Comparison of ENCODE assay signal across 2 cellular contexts in the genomic region with DNA sequence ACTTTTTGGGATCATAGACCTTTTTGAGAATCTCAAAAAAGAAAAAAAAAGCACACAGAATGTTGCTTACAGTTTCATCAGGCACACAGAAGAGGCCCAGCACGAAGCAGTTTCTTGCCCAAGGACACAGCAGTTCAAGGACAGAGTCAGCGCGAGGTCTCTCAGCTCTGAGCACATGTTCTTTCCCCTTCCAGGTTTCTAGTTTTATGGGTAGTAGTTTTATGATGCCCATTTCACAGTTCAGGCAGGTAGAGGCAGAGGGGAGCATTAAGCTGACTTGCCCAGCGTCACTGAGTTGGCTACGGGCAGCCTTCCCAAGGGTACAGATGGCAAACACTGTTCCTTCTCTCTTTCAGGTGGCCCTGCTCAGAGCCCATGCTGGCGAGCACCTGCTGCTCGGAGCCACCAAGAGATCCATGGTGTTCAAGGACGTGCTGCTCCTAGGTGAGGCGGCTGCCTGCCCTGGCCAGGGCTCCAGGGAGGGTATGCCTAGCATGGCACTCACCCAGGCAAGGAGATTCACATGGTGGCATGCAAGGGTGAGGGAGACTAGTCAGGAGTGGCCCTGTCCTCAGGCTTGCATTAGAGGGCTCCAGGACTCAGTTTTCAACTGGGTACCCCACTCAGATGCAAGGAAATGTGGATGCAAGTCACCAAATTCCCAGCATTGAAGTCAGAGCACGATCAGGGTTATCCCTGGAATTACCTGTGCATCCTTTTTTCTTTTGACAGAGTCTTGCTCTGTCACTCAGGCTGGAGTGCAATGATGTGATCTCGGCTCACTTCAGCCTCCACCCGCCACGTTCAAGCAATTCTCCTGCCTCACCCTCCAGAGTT.
TF ChIP-seq lines count a peak whose summit lies in the region.

No MANE protein-coding gene starts in this region.

TF ChIP-seq in WTC11, 78 proteins besides CTCF, POLR2A, EP300 and RAD21:
- no peak for TF ChIP-seq JUN (CRISPR knock-in tag; IDR thresholded peaks at IDR 0.05)
- TF ChIP-seq ZNF396 (CRISPR knock-in tag; IDR thresholded peaks at IDR 0.05; ENCODE audit: borderline replicate concordance), result no peak
- no peak for TF ChIP-seq MAX (CRISPR knock-in tag; IDR thresholded peaks at IDR 0.05)
- TF ChIP-seq GTF2I (CRISPR knock-in tag; conservative IDR thresholded peaks at IDR 0.05), result no peak
- TF ChIP-seq GABPB1 (CRISPR knock-in tag; IDR thresholded peaks at IDR 0.05), result peak; percentile 99
- no peak for TF ChIP-seq ELF4 (CRISPR knock-in tag; IDR thresholded peaks at IDR 0.05; ENCODE audit: low read depth)

TF ChIP-seq in HepG2, 621 proteins besides CTCF, POLR2A, EP300 and RAD21 (continues in another document):
- TF ChIP-seq AKAP8 (CRISPR knock-in tag; IDR thresholded peaks at IDR 0.05) (no peak; the same call in 1 of the 2 replicates), NFIB (CRISPR knock-in tag; IDR thresholded peaks at IDR 0.05; ENCODE audit: borderline replicate concordance) (no peak), ZNF431 (CRISPR knock-in tag; IDR thresholded peaks at IDR 0.05; ENCODE audit: borderline replicate concordance, low read depth) (0 out of 2 replicates have a peak, but pooled peaks have one; percentile 76), REST (IDR thresholded peaks at IDR 0.05; ENCODE audit: borderline replicate concordance in 1 of 2, low read depth in 1 of 2, low read length in 2 of 2) (no peak; a peak in 1 of 4 replicates), ATF5 (CRISPR knock-in tag; IDR thresholded peaks at IDR 0.05; ENCODE audit: low read depth) (no peak), ARHGAP35 (CRISPR knock-in tag; IDR thresholded peaks at IDR 0.05; ENCODE audit: borderline replicate concordance) (peak; percentile 61; the same call in 1 of the 2 replicates), ZNF768 (CRISPR knock-in tag; IDR thresholded peaks at IDR 0.05) (peak; percentile 78), ZNF747 (CRISPR knock-in tag; IDR thresholded peaks at IDR 0.05; ENCODE audit: borderline replicate concordance) (peak; percentile 66), HIVEP1 (CRISPR knock-in tag; IDR thresholded peaks at IDR 0.05) (peak; percentile 33; the same call in 1 of the 2 replicates), ZNF296 (CRISPR knock-in tag; conservative IDR thresholded peaks at IDR 0.05) (0 out of 2 replicates have a peak, but pooled peaks have one; percentile 4), SMAD1 (CRISPR knock-in tag; IDR thresholded peaks at IDR 0.05; ENCODE audit: borderline replicate concordance, low read depth) (0 out of 2 replicates have a peak, but pooled peaks have one; percentile 12), ZNF709 (CRISPR knock-in tag; IDR thresholded peaks at IDR 0.05) (no peak; the same call in 1 of the 2 replicates), ADNP (CRISPR knock-in tag; IDR thresholded peaks at IDR 0.05) (peak; percentile 98), TP53 (CRISPR knock-in tag; conservative IDR thresholded peaks at IDR 0.05) (no peak), GRHL1 (CRISPR knock-in tag; conservative IDR thresholded peaks at IDR 0.05) (no peak), ASH2L (IDR thresholded peaks at IDR 0.05; ENCODE audit: insufficient read length, low read depth, low read length) (no peak), ZC3H13 (CRISPR knock-in tag; IDR thresholded peaks at IDR 0.05) (no peak), ZNF629 (CRISPR knock-in tag; conservative IDR thresholded peaks at IDR 0.05) (peak; percentile 100), ZNF510 (CRISPR knock-in tag; IDR thresholded peaks at IDR 0.05; ENCODE audit: low read depth) (0 out of 2 replicates have a peak, but pooled peaks have one; percentile 12), ZNF143 (CRISPR knock-in tag; IDR thresholded peaks at IDR 0.05) (no peak), ELF3 (CRISPR knock-in tag; IDR thresholded peaks at IDR 0.05) (peak; percentile 65), ARNTL (CRISPR knock-in tag; IDR thresholded peaks at IDR 0.05) (peak; percentile 65), ZNF280B (CRISPR knock-in tag; IDR thresholded peaks at IDR 0.05; ENCODE audit: borderline replicate concordance) (0 out of 2 replicates have a peak, but pooled peaks have one; percentile 63), ZGPAT (CRISPR knock-in tag; IDR thresholded peaks at IDR 0.05) (0 out of 2 replicates have a peak, but pooled peaks have one; percentile 33), SOX13 (IDR thresholded peaks at IDR 0.05) (no peak), SOX13 (CRISPR knock-in tag; conservative IDR thresholded peaks at IDR 0.05 in 1 of 2, IDR thresholded peaks at IDR 0.05 in 1 of 2) (peak in 1 of 2 experiments; percentile 62; a peak in 2 of 4 replicates), ZNF704 (CRISPR knock-in tag; IDR thresholded peaks at IDR 0.05; ENCODE audit: borderline replicate concordance) (0 out of 2 replicates have a peak, but pooled peaks have one; percentile 8), JUND (CRISPR knock-in tag; IDR thresholded peaks at IDR 0.05) (peak; percentile 64; the same call in 1 of the 2 replicates)
- TF ChIP-seq, protein P1, sequence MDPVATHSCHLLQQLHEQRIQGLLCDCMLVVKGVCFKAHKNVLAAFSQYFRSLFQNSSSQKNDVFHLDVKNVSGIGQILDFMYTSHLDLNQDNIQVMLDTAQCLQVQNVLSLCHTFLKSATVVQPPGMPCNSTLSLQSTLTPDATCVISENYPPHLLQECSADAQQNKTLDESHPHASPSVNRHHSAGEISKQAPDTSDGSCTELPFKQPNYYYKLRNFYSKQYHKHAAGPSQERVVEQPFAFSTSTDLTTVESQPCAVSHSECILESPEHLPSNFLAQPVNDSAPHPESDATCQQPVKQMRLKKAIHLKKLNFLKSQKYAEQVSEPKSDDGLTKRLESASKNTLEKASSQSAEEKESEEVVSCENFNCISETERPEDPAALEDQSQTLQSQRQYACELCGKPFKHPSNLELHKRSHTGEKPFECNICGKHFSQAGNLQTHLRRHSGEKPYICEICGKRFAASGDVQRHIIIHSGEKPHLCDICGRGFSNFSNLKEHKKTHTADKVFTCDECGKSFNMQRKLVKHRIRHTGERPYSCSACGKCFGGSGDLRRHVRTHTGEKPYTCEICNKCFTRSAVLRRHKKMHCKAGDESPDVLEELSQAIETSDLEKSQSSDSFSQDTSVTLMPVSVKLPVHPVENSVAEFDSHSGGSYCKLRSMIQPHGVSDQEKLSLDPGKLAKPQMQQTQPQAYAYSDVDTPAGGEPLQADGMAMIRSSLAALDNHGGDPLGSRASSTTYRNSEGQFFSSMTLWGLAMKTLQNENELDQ (CRISPR knock-in tag; IDR thresholded peaks at IDR 0.05; ENCODE audit: borderline replicate concordance), result no peak
- TF ChIP-seq, protein P2, sequence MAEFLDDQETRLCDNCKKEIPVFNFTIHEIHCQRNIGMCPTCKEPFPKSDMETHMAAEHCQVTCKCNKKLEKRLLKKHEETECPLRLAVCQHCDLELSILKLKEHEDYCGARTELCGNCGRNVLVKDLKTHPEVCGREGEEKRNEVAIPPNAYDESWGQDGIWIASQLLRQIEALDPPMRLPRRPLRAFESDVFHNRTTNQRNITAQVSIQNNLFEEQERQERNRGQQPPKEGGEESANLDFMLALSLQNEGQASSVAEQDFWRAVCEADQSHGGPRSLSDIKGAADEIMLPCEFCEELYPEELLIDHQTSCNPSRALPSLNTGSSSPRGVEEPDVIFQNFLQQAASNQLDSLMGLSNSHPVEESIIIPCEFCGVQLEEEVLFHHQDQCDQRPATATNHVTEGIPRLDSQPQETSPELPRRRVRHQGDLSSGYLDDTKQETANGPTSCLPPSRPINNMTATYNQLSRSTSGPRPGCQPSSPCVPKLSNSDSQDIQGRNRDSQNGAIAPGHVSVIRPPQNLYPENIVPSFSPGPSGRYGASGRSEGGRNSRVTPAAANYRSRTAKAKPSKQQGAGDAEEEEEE (CRISPR knock-in tag; IDR thresholded peaks at IDR 0.05; ENCODE audit: borderline replicate concordance), result peak; percentile 19; the same call in 1 of the 2 replicates
- TF ChIP-seq, protein P3, sequence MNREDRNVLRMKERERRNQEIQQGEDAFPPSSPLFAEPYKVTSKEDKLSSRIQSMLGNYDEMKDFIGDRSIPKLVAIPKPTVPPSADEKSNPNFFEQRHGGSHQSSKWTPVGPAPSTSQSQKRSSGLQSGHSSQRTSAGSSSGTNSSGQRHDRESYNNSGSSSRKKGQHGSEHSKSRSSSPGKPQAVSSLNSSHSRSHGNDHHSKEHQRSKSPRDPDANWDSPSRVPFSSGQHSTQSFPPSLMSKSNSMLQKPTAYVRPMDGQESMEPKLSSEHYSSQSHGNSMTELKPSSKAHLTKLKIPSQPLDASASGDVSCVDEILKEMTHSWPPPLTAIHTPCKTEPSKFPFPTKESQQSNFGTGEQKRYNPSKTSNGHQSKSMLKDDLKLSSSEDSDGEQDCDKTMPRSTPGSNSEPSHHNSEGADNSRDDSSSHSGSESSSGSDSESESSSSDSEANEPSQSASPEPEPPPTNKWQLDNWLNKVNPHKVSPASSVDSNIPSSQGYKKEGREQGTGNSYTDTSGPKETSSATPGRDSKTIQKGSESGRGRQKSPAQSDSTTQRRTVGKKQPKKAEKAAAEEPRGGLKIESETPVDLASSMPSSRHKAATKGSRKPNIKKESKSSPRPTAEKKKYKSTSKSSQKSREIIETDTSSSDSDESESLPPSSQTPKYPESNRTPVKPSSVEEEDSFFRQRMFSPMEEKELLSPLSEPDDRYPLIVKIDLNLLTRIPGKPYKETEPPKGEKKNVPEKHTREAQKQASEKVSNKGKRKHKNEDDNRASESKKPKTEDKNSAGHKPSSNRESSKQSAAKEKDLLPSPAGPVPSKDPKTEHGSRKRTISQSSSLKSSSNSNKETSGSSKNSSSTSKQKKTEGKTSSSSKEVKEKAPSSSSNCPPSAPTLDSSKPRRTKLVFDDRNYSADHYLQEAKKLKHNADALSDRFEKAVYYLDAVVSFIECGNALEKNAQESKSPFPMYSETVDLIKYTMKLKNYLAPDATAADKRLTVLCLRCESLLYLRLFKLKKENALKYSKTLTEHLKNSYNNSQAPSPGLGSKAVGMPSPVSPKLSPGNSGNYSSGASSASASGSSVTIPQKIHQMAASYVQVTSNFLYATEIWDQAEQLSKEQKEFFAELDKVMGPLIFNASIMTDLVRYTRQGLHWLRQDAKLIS (CRISPR knock-in tag; IDR thresholded peaks at IDR 0.05), result 0 out of 2 replicates have a peak, but pooled peaks have one; percentile 31
